ENCODE assay signal across 8 cellular contexts in genomic region chr2:37324536-37324785, GRCh38. TPM values are rescaled to one million over a fixed set of nuclear protein-coding genes. Genes with fewer than 3 reads are reported as not detected.
DNase-seq lines count a peak whose midpoint lies in the region; ATAC-seq, FAIRE-seq and TF ChIP-seq lines count a peak whose summit lies in the region.

No MANE protein-coding gene starts in this region.

- no peak overlapping the region for H3K27ac Mint-ChIP-seq in brain

- no peak overlapping the region; the same call in 1 of the 2 replicates for H3K4me2 ChIP-seq in HepG2 (ENCODE audit: low read depth, low read length)

- no peaks in the 10 kb centered on the region for H3K36me3 Mint-ChIP-seq in brain

- TF ChIP-seq POLR2A in GM12891 (IDR thresholded peaks at IDR 0.05; ENCODE audit: low read depth, low read length) (no peak), NB4 (IDR thresholded peaks at IDR 0.05; ENCODE audit: extremely low read depth, insufficient read length) (peak; percentile 69), HepG2 (IDR thresholded peaks at IDR 0.05; ENCODE audit: insufficient read depth in 1 of 2, low read depth in 2 of 2, low read length in 2 of 2) (peak; percentile 56 to 82; a peak in 3 of 4 replicates)

- peak overlapping the region; percentile 84 for H3K9ac ChIP-seq in HepG2 (ENCODE audit: insufficient read depth, low read depth, low read length)

- no peak overlapping the region for H2AFZ ChIP-seq in HepG2 (ENCODE audit: low read length)

- POLR2A ChIA-PET in HepG2 (lab: Yijun Ruan, JAX) = interaction anchor here (2.5 kb wide), 1 partner anchor 93 kb away, joined by 8 read pairs; the partner anchor contains the start of genes CEBPZ and NDUFAF7

- H3K4me1 ChIP-seq in HepG2 (ENCODE audit: insufficient read depth, low read length) = peaks cover 32% of the 10 kb centered on the region

- intact Hi-C loops in HepG2 (cut with micrococcal nuclease; ENCODE audit: unreplicated experiment) = loop anchor here (1.0 kb wide), 1 partner anchor 93 kb away; the partner anchor contains the start of genes CEBPZ and NDUFAF7

- no TSS peak for BruUV-seq in HepG2 (replicated peaks; lab: Mats Ljungman, UMichigan)

- WGBS in HepG2 (ENCODE audit: low lambda C conversion rate) = no CpG with 5 or more reads among the region's 33 CpGs

- H3K9me3 ChIP-seq in HepG2 (ENCODE audit: low read length) = no peaks in the 10 kb centered on the region

- peak overlapping the region in 4 of 5 experiments; percentile 56 to 98 (median 73) for H3K4me3 Mint-ChIP-seq in brain

- FAIRE-seq in GM12891 (lab: Jason Lieb, UNC) (no peak), HepG2 (lab: Jason Lieb, UNC) (no peak)

- no peaks in the 10 kb centered on the region for H3K36me3 ChIP-seq in HepG2 (replicated peaks in 1 of 2; ENCODE audit: control insufficient read depth in 1 of 2, insufficient read depth in 2 of 2, low read length in 2 of 2)

- H3K4me1 Mint-ChIP-seq in brain = peaks cover 56% of the 10 kb centered on the region

- H3K79me2 ChIP-seq in HepG2 (ENCODE audit: insufficient read depth, low read length) = peaks cover 36% of the 10 kb centered on the region

- peak overlapping the region; percentile 63 for H3K27ac ChIP-seq in HepG2 (ENCODE audit: extremely low read length, insufficient read depth, low read length)

- H4K20me1 ChIP-seq in HepG2 (ENCODE audit: insufficient read depth, low read length) = no peaks in the 10 kb centered on the region

- H3K4me3 ChIP-seq in NB4 (ENCODE audit: low read depth, low read length) (peak overlapping the region; percentile 50), HepG2 (replicated peaks in 1 of 3; ENCODE audit: insufficient read depth in 1 of 3, low read depth in 2 of 3, low read length in 3 of 3) (peak overlapping the region; percentile 85 to 98 (median 90); a peak in 4 of 6 replicates)

- peaks cover 28% of the 10 kb centered on the region for H3K27me3 Mint-ChIP-seq in brain

- in situ Hi-C loops in HepG2 (cut with HindIII; ENCODE audit: extremely low pct_ligation_motif_present, low pct_unique_long_range_greater_than_20kb) = no loop called here

- no peak for TF ChIP-seq RAD21 in HepG2 (CRISPR knock-in tag; IDR thresholded peaks at IDR 0.05)

- H3K9me3 Mint-ChIP-seq in brain = peaks cover 0 to 4% (median 0%) of the 10 kb centered on the region in 5 experiments

- CTCF ChIA-PET in HepG2 (lab: Yijun Ruan, JAX; ENCODE audit: low intra/inter-chr PET ratio, low total read pairs) = no interaction called here

- TF ChIP-seq CTCF in NB4 (IDR thresholded peaks at IDR 0.05; ENCODE audit: low read depth, low read length) (no peak), brain (conservative IDR thresholded peaks at IDR 0.05) (no peak), HepG2 (CRISPR knock-in tag; IDR thresholded peaks at IDR 0.05) (peak; percentile 42)

- DNase-seq in GM12891 (ENCODE audit: insufficient read length, low spot score) (no peak), NB4 (ENCODE audit: low read depth) (no peak), HepG2 (ENCODE audit: low spot score) (peak; percentile 61), stromal cell of bone marrow (ENCODE audit: low read depth) (peak; percentile 66)

- no peak for ATAC-seq in HepG2
- no peak for ATAC-seq in HG03045 (IDR thresholded peaks at IDR 0.05; ENCODE audit: unreplicated experiment)
- no peak for ATAC-seq in GM18858 (IDR thresholded peaks at IDR 0.05; ENCODE audit: unreplicated experiment)
- no peak for ATAC-seq in HG03378 (IDR thresholded peaks at IDR 0.05; ENCODE audit: unreplicated experiment)

- TF ChIP-seq EP300 in HepG2 (IDR thresholded peaks at IDR 0.05; ENCODE audit: low read depth in 2 of 2, low read length in 2 of 2) (no peak), HepG2 (CRISPR knock-in tag; IDR thresholded peaks at IDR 0.05; ENCODE audit: borderline replicate concordance) (no peak)

- H3K27me3 ChIP-seq in HepG2 (ENCODE audit: control insufficient read depth in 1 of 2, insufficient read depth in 2 of 2, low read length in 2 of 2) = peaks cover 3 to 20% of the 10 kb centered on the region in 2 experiments; a peak in 4 of 5 replicates

TF ChIP-seq in GM12891, 5 proteins besides CTCF, POLR2A, EP300 and RAD21:
- TF ChIP-seq POLR2AphosphoS5 (IDR thresholded peaks at IDR 0.05; ENCODE audit: low read depth, low read length) (0 out of 2 replicates have a peak, but pooled peaks have one; percentile 8), TAF1 (IDR thresholded peaks at IDR 0.05; ENCODE audit: low read depth, low read length) (no peak)

TF ChIP-seq in HepG2, 621 proteins besides CTCF, POLR2A, EP300 and RAD21 (continues in another document):
- TF ChIP-seq SUZ12 (IDR thresholded peaks at IDR 0.05; ENCODE audit: low read depth, low read length) = no peak
- TF ChIP-seq CHD2 (IDR thresholded peaks at IDR 0.05; ENCODE audit: low read depth, low read length) = peak; percentile 62
- no peak for TF ChIP-seq MED1 (CRISPR knock-in tag; IDR thresholded peaks at IDR 0.05)
- TF ChIP-seq MTF2 (CRISPR knock-in tag; IDR thresholded peaks at IDR 0.05; ENCODE audit: borderline replicate concordance) = no peak
- no peak for TF ChIP-seq CBFB (CRISPR knock-in tag; IDR thresholded peaks at IDR 0.05)
- TF ChIP-seq TMF1 (CRISPR knock-in tag; IDR thresholded peaks at IDR 0.05; ENCODE audit: low read depth) = no peak
- TF ChIP-seq ARID2 (CRISPR knock-in tag; IDR thresholded peaks at IDR 0.05; ENCODE audit: borderline replicate concordance) = no peak; the same call in 1 of the 2 replicates
- 0 out of 2 replicates have a peak, but pooled peaks have one; percentile 50 for TF ChIP-seq TOPORS (CRISPR knock-in tag; IDR thresholded peaks at IDR 0.05)

RNA-seq across cellular contexts. Expression of gene PRKD3, which starts 0.2 kb away (rescaled TPM):
- polyA plus RNA-seq in GM12891 (2012; ENCODE audit: low read depth, missing spikeins) = 28.1 TPM
- polyA plus RNA-seq in brain (ENCODE audit: insufficient read depth, low read depth, low replicate concordance) (10.8 TPM), HepG2 (2011; rRNA removed) (11.1 and 11.6 TPM in 2 replicates)
- 38.4 and 58.2 TPM in 2 replicates for total RNA-seq in HepG2 (2016; rRNA removed; fragmentation: Illumina TruSeq; extraction: Trizol)
- 28.3 and 40.1 TPM in 2 replicates for total RNA-seq in HepG2 (2016; cell fraction: cytosol; rRNA removed; fragmentation: Illumina TruSeq; extraction: Trizol; ENCODE audit: low read depth)
- 41.3 and 58.4 TPM in 2 replicates for total RNA-seq in HepG2 (2016; cell fraction: insoluble cytoplasmic fraction; rRNA removed; fragmentation: Illumina TruSeq; extraction: Trizol)
- total RNA-seq in HepG2 (2016; cell fraction: membrane; rRNA removed; fragmentation: Illumina TruSeq; extraction: Trizol) = 38.0 and 45.7 TPM in 2 replicates
- 43.5 and 44.5 TPM in 2 replicates for total RNA-seq in HepG2 (2016; cell fraction: nucleus; rRNA removed; fragmentation: Illumina TruSeq; extraction: Trizol)
- 6.3 and 10.2 TPM in 2 replicates for polyA plus RNA-seq in HepG2 (2011; cell fraction: cytosol; rRNA removed)
- polyA plus RNA-seq in HepG2 (2011; cell fraction: nucleus; rRNA removed) = 10.3 and 13.0 TPM in 2 replicates
- polyA plus RNA-seq in HepG2 (2012) = 13.3 and 16.2 TPM in 2 replicates
- 3.5 and 4.0 TPM in 2 replicates for polyA plus RNA-seq in HepG2 (2016; cell fraction: cytosol; fragmentation: Illumina TruSeq; extraction: Trizol; ENCODE audit: low read depth)
- 32.7 and 37.2 TPM in 2 replicates for polyA plus RNA-seq in HepG2 (2016; cell fraction: insoluble cytoplasmic fraction; fragmentation: Illumina TruSeq; extraction: Trizol; ENCODE audit: low read depth)
- 9.9 and 10.3 TPM in 2 replicates for polyA plus RNA-seq in HepG2 (2016; cell fraction: membrane; fragmentation: Illumina TruSeq; extraction: Trizol; ENCODE audit: low read depth)
- 20.8 and 26.2 TPM in 2 replicates for polyA plus RNA-seq in HepG2 (2016; cell fraction: nucleus; fragmentation: Illumina TruSeq; extraction: Trizol; ENCODE audit: insufficient read depth, low read depth)
- 19.1 and 29.6 TPM in 2 replicates for polyA minus RNA-seq in HepG2 (2011; rRNA and poly(A)+ RNA removed; ENCODE audit: low replicate concordance)
- 16.3 and 21.6 TPM in 2 replicates for polyA minus RNA-seq in HepG2 (2011; cell fraction: cytosol; rRNA and poly(A)+ RNA removed)
- 67.1 and 69.1 TPM in 2 replicates for polyA minus RNA-seq in HepG2 (2011; cell fraction: nucleus; rRNA and poly(A)+ RNA removed)

RNA-seq across cellular contexts. Expression of gene QPCT, which starts 20.0 kb away (rescaled TPM):
- polyA plus RNA-seq in GM12891 (2012; ENCODE audit: low read depth, missing spikeins) = 1.7 TPM
- polyA plus RNA-seq in brain (ENCODE audit: insufficient read depth, low read depth, low replicate concordance) = 74.2 TPM
- 0.77 TPM in 1 of 2 replicates, not detected in the other for total RNA-seq in HepG2 (2016; rRNA removed; fragmentation: Illumina TruSeq; extraction: Trizol)
- total RNA-seq in HepG2 (2016; cell fraction: cytosol; rRNA removed; fragmentation: Illumina TruSeq; extraction: Trizol; ENCODE audit: low read depth) = not detected in 2 replicates
- 0.39 and 0.48 TPM in 2 replicates for total RNA-seq in HepG2 (2016; cell fraction: insoluble cytoplasmic fraction; rRNA removed; fragmentation: Illumina TruSeq; extraction: Trizol)
- total RNA-seq in HepG2 (2016; cell fraction: membrane; rRNA removed; fragmentation: Illumina TruSeq; extraction: Trizol) = 0.38 and 0.68 TPM in 2 replicates
- 0.60 and 0.99 TPM in 2 replicates for total RNA-seq in HepG2 (2016; cell fraction: nucleus; rRNA removed; fragmentation: Illumina TruSeq; extraction: Trizol)
- polyA plus RNA-seq in HepG2 (2011; rRNA removed) = 1.1 and 1.2 TPM in 2 replicates
- polyA plus RNA-seq in HepG2 (2011; cell fraction: cytosol; rRNA removed) = 0.64 and 0.86 TPM in 2 replicates
- 0.29 and 0.35 TPM in 2 replicates for polyA plus RNA-seq in HepG2 (2011; cell fraction: nucleus; rRNA removed)
- polyA plus RNA-seq in HepG2 (2012) = 0.24 and 0.67 TPM in 2 replicates
- 0.12 and 0.25 TPM in 2 replicates for polyA plus RNA-seq in HepG2 (2016; cell fraction: cytosol; fragmentation: Illumina TruSeq; extraction: Trizol; ENCODE audit: low read depth)
- polyA plus RNA-seq in HepG2 (2016; cell fraction: insoluble cytoplasmic fraction; fragmentation: Illumina TruSeq; extraction: Trizol; ENCODE audit: low read depth) = 0.21 and 0.29 TPM in 2 replicates
- 0.24 and 0.45 TPM in 2 replicates for polyA plus RNA-seq in HepG2 (2016; cell fraction: membrane; fragmentation: Illumina TruSeq; extraction: Trizol; ENCODE audit: low read depth)
- polyA plus RNA-seq in HepG2 (2016; cell fraction: nucleus; fragmentation: Illumina TruSeq; extraction: Trizol; ENCODE audit: insufficient read depth, low read depth) = 2.1 and 2.6 TPM in 2 replicates
- polyA minus RNA-seq in HepG2 (2011; rRNA and poly(A)+ RNA removed; ENCODE audit: low replicate concordance) = 1.1 TPM in 1 of 2 replicates, not detected in the other
- 1.9 TPM in 1 of 2 replicates, not detected in the other for polyA minus RNA-seq in HepG2 (2011; cell fraction: cytosol; rRNA and poly(A)+ RNA removed)
- polyA minus RNA-seq in HepG2 (2011; cell fraction: nucleus; rRNA and poly(A)+ RNA removed) = 0.99 TPM in 1 of 2 replicates, not detected in the other

Comparison
In these comparisons a context has a peak if more than half of its experiments do, and no peak if none do; other contexts are left out.
1. DNase-seq: peak in HepG2 (single experiment) and stromal cell of bone marrow (single experiment); none in GM12891 (single experiment) and NB4 (single experiment).
2. RNA of gene QPCT, which starts 20.0 kb away (polyA plus RNA-seq): 74.2 TPM in brain (single experiment); 0.12 to 2.6 TPM in HepG2; every median in the first group is over 10 times any median in the second.